Comparison of ENCODE assay signal across 20 cellular contexts in the genomic region with DNA sequence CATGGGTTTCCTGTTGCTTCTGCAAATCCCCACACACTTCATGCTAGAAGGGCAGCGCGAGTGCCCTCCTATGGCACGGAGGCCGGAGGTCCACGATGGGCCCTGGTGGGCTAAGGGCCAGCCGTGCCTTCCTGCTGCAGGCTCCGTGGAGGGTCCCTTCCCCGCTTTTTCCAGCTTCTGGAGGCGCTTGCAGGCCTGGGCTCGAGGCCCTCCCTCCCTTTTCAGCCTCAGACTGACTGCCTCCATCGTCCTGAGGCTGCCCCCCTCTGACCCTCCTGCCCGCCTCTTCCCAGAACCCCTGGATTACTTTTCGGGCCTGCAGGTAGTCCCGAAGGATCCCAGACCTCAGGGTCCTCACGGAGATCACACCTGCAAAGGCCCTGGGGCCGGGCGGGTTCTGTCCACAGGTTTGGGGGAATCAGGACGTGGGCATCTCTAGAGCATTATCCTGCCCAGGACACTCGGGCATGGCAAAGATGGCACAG. TPM values are rescaled to one million over a fixed set of nuclear protein-coding genes. Genes with fewer than 3 reads are reported as not detected.
DNase-seq lines count a peak whose midpoint lies in the region; ATAC-seq and TF ChIP-seq lines count a peak whose summit lies in the region.
"Had no signal": no experiment of that assay in that cellular context is flagged by ENCODE, and none has a peak within 500 bp of the region (broad histone marks: within the 10 kb centered on the region; RNA-seq: fewer than 3 reads in every experiment).

No MANE protein-coding gene starts in this region.

- no peak for TF ChIP-seq CTCF in OCI-LY7 (conservative IDR thresholded peaks at IDR 0.05; ENCODE audit: low read length)
- no peak for TF ChIP-seq CTCF in sigmoid colon (IDR thresholded peaks at IDR 0.05)

- TF ChIP-seq EP300 in sigmoid colon (IDR thresholded peaks at IDR 0.05): no peak

- H3K36me3 ChIP-seq in OCI-LY7 (ENCODE audit: insufficient read depth, low read length) (peaks cover 30% of the 10 kb centered on the region), sigmoid colon (no peaks in the 10 kb centered on the region), MG63 (no peaks in the 10 kb centered on the region)

- H4K20me1 ChIP-seq in OCI-LY7 (ENCODE audit: insufficient read depth, low read length): no peaks in the 10 kb centered on the region

- no peak for TF ChIP-seq POLR2A in sigmoid colon (IDR thresholded peaks at IDR 0.05)

- H3K4me2 ChIP-seq in OCI-LY7 (ENCODE audit: low read length): no peak overlapping the region
- H3K4me2 ChIP-seq: A549 had no signal

- peaks cover under 1% of the 10 kb centered on the region for H3K4me1 Mint-ChIP-seq in activated T-cell treated with anti-CD3 and anti-CD28 coated beads, Interleukin-2, amount 50 U/mL, for 72 hours (ENCODE audit: low read depth)

- no peaks in the 10 kb centered on the region for H3K9me2 ChIP-seq in OCI-LY7 (ENCODE audit: insufficient read depth, low read length)

- CTCF ChIA-PET in OCI-LY7 (lab: Charles Lee; ENCODE audit: unreplicated experiment): interaction anchor here (1.2 kb wide), 1 partner anchor 15 kb away, joined by 5 read pairs; no protein-coding TSS in a partner anchor

- H3K79me2 ChIP-seq in OCI-LY7 (ENCODE audit: insufficient read depth, low read depth, low read length): peaks cover 36% of the 10 kb centered on the region

- H3K4me1 ChIP-seq in OCI-LY7 (ENCODE audit: insufficient read depth, low read length, poor library complexity, severe bottlenecking): peaks cover 76% of the 10 kb centered on the region
- peaks cover 0 to 9% (median 0%) of the 10 kb centered on the region in 4 donors for H3K4me1 ChIP-seq in sigmoid colon

- no peak for ATAC-seq in activated T-cell treated with anti-CD3 and anti-CD28 coated beads, Interleukin-2, amount 50 U/mL, for 72 hours (replicated peaks in 1 of 2)
- no peak for ATAC-seq in left lobe of liver
- ATAC-seq: A549 had no signal

- H3K9me3 Mint-ChIP-seq in activated T-cell treated with anti-CD3 and anti-CD28 coated beads, Interleukin-2, amount 50 U/mL, for 72 hours: peaks cover 0 to 2% of the 10 kb centered on the region in 2 donors

- H3K4me3 Mint-ChIP-seq in activated T-cell treated with anti-CD3 and anti-CD28 coated beads, Interleukin-2, amount 50 U/mL, for 72 hours: no peak overlapping the region

- intact Hi-C loops in OCI-LY7 (cut with micrococcal nuclease; ENCODE audit: unreplicated experiment): no loop called here
- intact Hi-C loops in sigmoid colon (cut with DNase I): no loop called here

- H3K4me3 ChIP-seq in OCI-LY7 (ENCODE audit: low read depth, low read length, poor library complexity, severe bottlenecking): no peak overlapping the region
- no peak overlapping the region for H3K4me3 ChIP-seq in sigmoid colon
- no peak overlapping the region for H3K4me3 ChIP-seq in MG63
- H3K4me3 ChIP-seq: A549, GM23248 had no signal

- H3K36me3 Mint-ChIP-seq in activated T-cell treated with anti-CD3 and anti-CD28 coated beads, Interleukin-2, amount 50 U/mL, for 72 hours (ENCODE audit: insufficient read depth in 2 of 2): no peaks in the 10 kb centered on the region
- H3K36me3 Mint-ChIP-seq: CD14-positive monocyte had no signal

- H3K27ac Mint-ChIP-seq in activated T-cell treated with anti-CD3 and anti-CD28 coated beads, Interleukin-2, amount 50 U/mL, for 72 hours: no peak overlapping the region
- H3K27ac Mint-ChIP-seq: CD14-positive monocyte had no signal

- H3K27me3 ChIP-seq in sigmoid colon (peaks cover 14 to 41% (median 27%) of the 10 kb centered on the region in 3 donors), MG63 (peaks cover 19% of the 10 kb centered on the region)

- BruUV-seq in OCI-LY7 (replicated peaks; lab: Mats Ljungman, UMichigan): no TSS peak

- no peak overlapping the region for H2AFZ ChIP-seq in OCI-LY7 (ENCODE audit: low read length)
- H2AFZ ChIP-seq: GM23248 had no signal

- DNase-seq in activated T-cell treated with anti-CD3 and anti-CD28 coated beads, Interleukin-2, amount 50 U/mL, for 48 hours: peak; percentile 6 to 10
- DNase-seq in activated T-cell treated with anti-CD3 and anti-CD28 coated beads, Interleukin-2, amount 50 U/mL, for 72 hours: no peak
- DNase-seq in OCI-LY7 (ENCODE audit: low spot score) (no peak), left lobe of liver (ENCODE audit: low spot score) (peak; percentile 32), sigmoid colon (peak; percentile 36), NCI-H2171 (lab: John Stamatoyannopoulos, UW) (no peak), MV-4-11 (lab: John Stamatoyannopoulos, UW) (no peak), MG63 (no peak)
- DNase-seq: GDM1; GM23248; HCEC 1CT; NCI-H1417; NCI-H187 treated with DMSO at 0.1 percent for 48 hours; NCI-H446 treated with DMSO at 0.1 percent for 48 hours; NK-92 treated with Interleukin-12 subunit alpha and Interleukin-12 subunit beta, amount 100 ng/mL, for 24 hours; PC-3 had no signal

- POLR2A ChIA-PET in OCI-LY7 (lab: Charles Lee): interaction anchor here (2.1 to 7.0 kb wide), 2 partner anchors 12 to 16 kb away, joined by 6 to 60 read pairs; no protein-coding TSS in a partner anchor

- WGBS in sigmoid colon, 2 donors: 92% methylated on average over 19 of the region's 19 CpGs

- H3K27me3 Mint-ChIP-seq in activated T-cell treated with anti-CD3 and anti-CD28 coated beads, Interleukin-2, amount 50 U/mL, for 72 hours (ENCODE audit: low read depth): no peaks in the 10 kb centered on the region

- H3K27ac ChIP-seq in OCI-LY7 (ENCODE audit: low read depth, low read length, poor library complexity, severe bottlenecking) (peak overlapping the region; percentile 87), sigmoid colon (no peak overlapping the region)
- H3K27ac ChIP-seq: A549, GM23248, HL-60, RWPE1 had no signal

- H3K9me3 ChIP-seq in OCI-LY7 (ENCODE audit: low read length) (peaks cover 10% of the 10 kb centered on the region; the same call in 1 of the 2 replicates), sigmoid colon (peaks cover 0 to 4% (median 0%) of the 10 kb centered on the region in 4 donors), MG63 (peaks cover 5% of the 10 kb centered on the region; the same call in 1 of the 2 replicates)

RNA-seq across cellular contexts. Expression of gene TERT, which starts 3.2 kb away (rescaled TPM):
- total RNA-seq in activated T-cell treated with anti-CD3 and anti-CD28 coated beads, Interleukin-2, amount 50 U/mL, for 72 hours: 1 to 10 TPM; 2.5 to 5.1 TPM
- total RNA-seq in OCI-LY7 (2014; rRNA removed; shearing (Covaris generic)): 120 and 156 TPM in 2 replicates
- total RNA-seq in OCI-LY7 (2022) (173 and 198 TPM in 2 replicates), left lobe of liver (0.10 TPM), sigmoid colon (not detected)
- polyA plus RNA-seq in sigmoid colon: 1 to 10 TPM in 1 of 3 donors, not detected in 2; 2.9 TPM
- total RNA-seq in MG63 (2014; rRNA removed; shearing (Covaris generic); ENCODE audit: low replicate concordance): 0.72 and 2.4 TPM in 2 replicates
- total RNA-seq: GM23248 had no signal
- polyA plus RNA-seq: CD14-positive monocyte, GM23248 had no signal

RNA-seq across cellular contexts. Expression of gene CLPTM1L, which starts 46.8 kb away (rescaled TPM):
- 10 to 100 TPM; 78.6 to 80.2 TPM for total RNA-seq in activated T-cell treated with anti-CD3 and anti-CD28 coated beads, Interleukin-2, amount 50 U/mL, for 72 hours
- 356 and 395 TPM in 2 replicates for total RNA-seq in OCI-LY7 (2014; rRNA removed; shearing (Covaris generic))
- total RNA-seq in OCI-LY7 (2022) (395 and 396 TPM in 2 replicates), left lobe of liver (147 TPM), sigmoid colon (10 to 100 TPM; 49.5 to 67.8 (median 58.9) TPM)
- 10 to 100 TPM; 33.1 to 90.5 (median 33.6) TPM for polyA plus RNA-seq in sigmoid colon
- 543 and 925 TPM in 2 replicates for total RNA-seq in MG63 (2014; rRNA removed; shearing (Covaris generic); ENCODE audit: low replicate concordance)

Comparison
In these comparisons a context has a peak if more than half of its experiments do, and no peak if none do; other contexts are left out.
1. DNase-seq: peak in activated T-cell treated with anti-CD3 and anti-CD28 coated beads, Interleukin-2, amount 50 U/mL, for 48 hours (2 of 2), left lobe of liver (single experiment) and sigmoid colon (single experiment); none in activated T-cell treated with anti-CD3 and anti-CD28 coated beads, Interleukin-2, amount 50 U/mL, for 72 hours (0 of 2), OCI-LY7 (single experiment), NCI-H2171 (single experiment), MV-4-11 (single experiment) and MG63 (single experiment).
2. RNA of gene TERT, which starts 3.2 kb away (total RNA-seq): 120 to 198 TPM in OCI-LY7; 2.5 to 5.1 TPM in activated T-cell treated with anti-CD3 and anti-CD28 coated beads, Interleukin-2, amount 50 U/mL, for 72 hours, 0.72 to 2.4 TPM in MG63, 0.10 TPM in left lobe of liver (single experiment) and not detected in sigmoid colon; every median in the first group is over 10 times any median in the second.